In genomic region chr10:26860026-26860541, GRCh38 we compare ENCODE assay signal across 1 cellular context.
A peak's percentile ranks its signal among the peaks of the same experiment; 100 is the strongest.
TF ChIP-seq lines count a peak whose summit lies in the region.

No MANE protein-coding gene starts in this region.

TF ChIP-seq in GM12878, 131 proteins besides CTCF, POLR2A, EP300 and RAD21 (continued from another document and continues in another):
- TF ChIP-seq CUX1 (IDR thresholded peaks at IDR 0.05; ENCODE audit: insufficient replicate concordance, low read depth, low read length) = no peak
- TF ChIP-seq CHD4 (IDR thresholded peaks at IDR 0.05) = no peak
- no peak for TF ChIP-seq GABPA (IDR thresholded peaks at IDR 0.05; ENCODE audit: low read depth)
- peak; percentile 38 for TF ChIP-seq MEF2B (IDR thresholded peaks at IDR 0.05; ENCODE audit: partially characterized antibody, poor library complexity, severe bottlenecking)
- no peak for TF ChIP-seq RCOR1 (conservative IDR thresholded peaks at IDR 0.05; ENCODE audit: low read depth, low read length)
- no peak for TF ChIP-seq STAT3 (IDR thresholded peaks at IDR 0.05; ENCODE audit: low read depth, low read length)
- TF ChIP-seq HDAC6 (IDR thresholded peaks at IDR 0.05; ENCODE audit: unreplicated experiment) = no peak
- TF ChIP-seq GATAD2B (conservative IDR thresholded peaks at IDR 0.05; ENCODE audit: low read depth) = peak; percentile 95; the same call in 1 of the 2 replicates
- TF ChIP-seq TARDBP (IDR thresholded peaks at IDR 0.05; ENCODE audit: borderline replicate concordance) = no peak
- TF ChIP-seq ZNF622 (IDR thresholded peaks at IDR 0.05) = no peak
- TF ChIP-seq MTA3 (IDR thresholded peaks at IDR 0.05; ENCODE audit: borderline replicate concordance, low read length) = no peak
- TF ChIP-seq NR2F1 (conservative IDR thresholded peaks at IDR 0.05) = 0 out of 2 replicates have a peak, but pooled peaks have one; percentile 80
- TF ChIP-seq EZH2 (IDR thresholded peaks at IDR 0.05; ENCODE audit: borderline replicate concordance, control insufficient read depth, low read depth, low read length) = no peak
- no peak for TF ChIP-seq JUND (IDR thresholded peaks at IDR 0.05; ENCODE audit: low read depth, low read length)
- no peak for TF ChIP-seq YY1 (IDR thresholded peaks at IDR 0.05; ENCODE audit: low read depth, low read length)
- TF ChIP-seq IRF3 (IDR thresholded peaks at IDR 0.05) = no peak
- TF ChIP-seq CHD1 (IDR thresholded peaks at IDR 0.05; ENCODE audit: low read depth, low read length) = no peak
- TF ChIP-seq ZNF592 (IDR thresholded peaks at IDR 0.05) = no peak
- TF ChIP-seq, protein P1, sequence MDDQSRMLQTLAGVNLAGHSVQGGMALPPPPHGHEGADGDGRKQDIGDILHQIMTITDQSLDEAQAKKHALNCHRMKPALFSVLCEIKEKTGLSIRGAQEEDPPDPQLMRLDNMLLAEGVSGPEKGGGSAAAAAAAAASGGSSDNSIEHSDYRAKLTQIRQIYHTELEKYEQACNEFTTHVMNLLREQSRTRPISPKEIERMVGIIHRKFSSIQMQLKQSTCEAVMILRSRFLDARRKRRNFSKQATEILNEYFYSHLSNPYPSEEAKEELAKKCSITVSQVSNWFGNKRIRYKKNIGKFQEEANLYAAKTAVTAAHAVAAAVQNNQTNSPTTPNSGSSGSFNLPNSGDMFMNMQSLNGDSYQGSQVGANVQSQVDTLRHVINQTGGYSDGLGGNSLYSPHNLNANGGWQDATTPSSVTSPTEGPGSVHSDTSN (IDR thresholded peaks at IDR 0.05; ENCODE audit: insufficient replicate concordance, low read depth, low read length) = no peak
- no peak; a peak in 1 of 4 replicates for TF ChIP-seq ETV6 (conservative IDR thresholded peaks at IDR 0.05 in 1 of 2, IDR thresholded peaks at IDR 0.05 in 1 of 2; ENCODE audit: borderline replicate concordance in 1 of 2, low read depth in 1 of 2)
- TF ChIP-seq, protein P2, sequence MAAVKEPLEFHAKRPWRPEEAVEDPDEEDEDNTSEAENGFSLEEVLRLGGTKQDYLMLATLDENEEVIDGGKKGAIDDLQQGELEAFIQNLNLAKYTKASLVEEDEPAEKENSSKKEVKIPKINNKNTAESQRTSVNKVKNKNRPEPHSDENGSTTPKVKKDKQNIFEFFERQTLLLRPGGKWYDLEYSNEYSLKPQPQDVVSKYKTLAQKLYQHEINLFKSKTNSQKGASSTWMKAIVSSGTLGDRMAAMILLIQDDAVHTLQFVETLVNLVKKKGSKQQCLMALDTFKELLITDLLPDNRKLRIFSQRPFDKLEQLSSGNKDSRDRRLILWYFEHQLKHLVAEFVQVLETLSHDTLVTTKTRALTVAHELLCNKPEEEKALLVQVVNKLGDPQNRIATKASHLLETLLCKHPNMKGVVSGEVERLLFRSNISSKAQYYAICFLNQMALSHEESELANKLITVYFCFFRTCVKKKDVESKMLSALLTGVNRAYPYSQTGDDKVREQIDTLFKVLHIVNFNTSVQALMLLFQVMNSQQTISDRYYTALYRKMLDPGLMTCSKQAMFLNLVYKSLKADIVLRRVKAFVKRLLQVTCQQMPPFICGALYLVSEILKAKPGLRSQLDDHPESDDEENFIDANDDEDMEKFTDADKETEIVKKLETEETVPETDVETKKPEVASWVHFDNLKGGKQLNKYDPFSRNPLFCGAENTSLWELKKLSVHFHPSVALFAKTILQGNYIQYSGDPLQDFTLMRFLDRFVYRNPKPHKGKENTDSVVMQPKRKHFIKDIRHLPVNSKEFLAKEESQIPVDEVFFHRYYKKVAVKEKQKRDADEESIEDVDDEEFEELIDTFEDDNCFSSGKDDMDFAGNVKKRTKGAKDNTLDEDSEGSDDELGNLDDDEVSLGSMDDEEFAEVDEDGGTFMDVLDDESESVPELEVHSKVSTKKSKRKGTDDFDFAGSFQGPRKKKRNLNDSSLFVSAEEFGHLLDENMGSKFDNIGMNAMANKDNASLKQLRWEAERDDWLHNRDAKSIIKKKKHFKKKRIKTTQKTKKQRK (IDR thresholded peaks at IDR 0.05; ENCODE audit: low read depth, low read length) = no peak
- TF ChIP-seq STAT1 (conservative IDR thresholded peaks at IDR 0.05) = no peak
- TF ChIP-seq TCF3 (IDR thresholded peaks at IDR 0.05; ENCODE audit: borderline replicate concordance, insufficient read depth, low read depth, low read length) = no peak
- TF ChIP-seq IKZF1 (conservative IDR thresholded peaks at IDR 0.05) = peak; percentile 76
- TF ChIP-seq ESRRA (IDR thresholded peaks at IDR 0.05; ENCODE audit: low read length) = no peak
- TF ChIP-seq ZNF384 (IDR thresholded peaks at IDR 0.05; ENCODE audit: borderline replicate concordance, low read depth, low read length) = no peak
- peak; percentile 7; the same call in 1 of the 2 replicates for TF ChIP-seq TAF1 (IDR thresholded peaks at IDR 0.05; ENCODE audit: borderline replicate concordance, low read depth, low read length)
- TF ChIP-seq, protein P3, sequence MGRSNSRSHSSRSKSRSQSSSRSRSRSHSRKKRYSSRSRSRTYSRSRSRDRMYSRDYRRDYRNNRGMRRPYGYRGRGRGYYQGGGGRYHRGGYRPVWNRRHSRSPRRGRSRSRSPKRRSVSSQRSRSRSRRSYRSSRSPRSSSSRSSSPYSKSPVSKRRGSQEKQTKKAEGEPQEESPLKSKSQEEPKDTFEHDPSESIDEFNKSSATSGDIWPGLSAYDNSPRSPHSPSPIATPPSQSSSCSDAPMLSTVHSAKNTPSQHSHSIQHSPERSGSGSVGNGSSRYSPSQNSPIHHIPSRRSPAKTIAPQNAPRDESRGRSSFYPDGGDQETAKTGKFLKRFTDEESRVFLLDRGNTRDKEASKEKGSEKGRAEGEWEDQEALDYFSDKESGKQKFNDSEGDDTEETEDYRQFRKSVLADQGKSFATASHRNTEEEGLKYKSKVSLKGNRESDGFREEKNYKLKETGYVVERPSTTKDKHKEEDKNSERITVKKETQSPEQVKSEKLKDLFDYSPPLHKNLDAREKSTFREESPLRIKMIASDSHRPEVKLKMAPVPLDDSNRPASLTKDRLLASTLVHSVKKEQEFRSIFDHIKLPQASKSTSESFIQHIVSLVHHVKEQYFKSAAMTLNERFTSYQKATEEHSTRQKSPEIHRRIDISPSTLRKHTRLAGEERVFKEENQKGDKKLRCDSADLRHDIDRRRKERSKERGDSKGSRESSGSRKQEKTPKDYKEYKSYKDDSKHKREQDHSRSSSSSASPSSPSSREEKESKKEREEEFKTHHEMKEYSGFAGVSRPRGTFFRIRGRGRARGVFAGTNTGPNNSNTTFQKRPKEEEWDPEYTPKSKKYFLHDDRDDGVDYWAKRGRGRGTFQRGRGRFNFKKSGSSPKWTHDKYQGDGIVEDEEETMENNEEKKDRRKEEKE (IDR thresholded peaks at IDR 0.05) = no peak
- no peak for TF ChIP-seq SREBF1 (IDR thresholded peaks at IDR 0.05; ENCODE audit: low read length)
- TF ChIP-seq BHLHE40 (IDR thresholded peaks at IDR 0.05; ENCODE audit: borderline replicate concordance in 1 of 2, low read depth in 2 of 2, low read length in 1 of 2) = peak in 1 of 2 experiments; percentile 39; a peak in 1 of 4 replicates
- peak; percentile 78 for TF ChIP-seq BACH1 (IDR thresholded peaks at IDR 0.05; ENCODE audit: borderline replicate concordance)
- TF ChIP-seq NKRF (conservative IDR thresholded peaks at IDR 0.05) = peak; percentile 66
- no peak for TF ChIP-seq PAX5 (IDR thresholded peaks at IDR 0.05; ENCODE audit: borderline replicate concordance, low read depth, low read length)
- no peak; the same call in 1 of the 2 replicates for TF ChIP-seq EED (IDR thresholded peaks at IDR 0.05; ENCODE audit: low read depth)
- TF ChIP-seq SP1 (IDR thresholded peaks at IDR 0.05; ENCODE audit: low read depth, low read length) = no peak
- TF ChIP-seq BCL11A (IDR thresholded peaks at IDR 0.05; ENCODE audit: low read depth, low read length) = no peak
- TF ChIP-seq KDM1A (IDR thresholded peaks at IDR 0.05; ENCODE audit: borderline replicate concordance) = no peak
- no peak for TF ChIP-seq TCF12 (IDR thresholded peaks at IDR 0.05; ENCODE audit: low read depth, low read length)
- TF ChIP-seq, protein P4, sequence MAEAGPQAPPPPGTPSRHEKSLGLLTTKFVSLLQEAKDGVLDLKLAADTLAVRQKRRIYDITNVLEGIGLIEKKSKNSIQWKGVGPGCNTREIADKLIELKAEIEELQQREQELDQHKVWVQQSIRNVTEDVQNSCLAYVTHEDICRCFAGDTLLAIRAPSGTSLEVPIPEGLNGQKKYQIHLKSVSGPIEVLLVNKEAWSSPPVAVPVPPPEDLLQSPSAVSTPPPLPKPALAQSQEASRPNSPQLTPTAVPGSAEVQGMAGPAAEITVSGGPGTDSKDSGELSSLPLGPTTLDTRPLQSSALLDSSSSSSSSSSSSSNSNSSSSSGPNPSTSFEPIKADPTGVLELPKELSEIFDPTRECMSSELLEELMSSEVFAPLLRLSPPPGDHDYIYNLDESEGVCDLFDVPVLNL (IDR thresholded peaks at IDR 0.05; ENCODE audit: low read depth, low read length) = no peak
- no peak for TF ChIP-seq HDGF (IDR thresholded peaks at IDR 0.05)
- TF ChIP-seq HDAC2 (IDR thresholded peaks at IDR 0.05) = no peak
- TF ChIP-seq POU2F2 (IDR thresholded peaks at IDR 0.05; ENCODE audit: borderline replicate concordance, low read depth, low read length) = no peak
